Comparison of ENCODE assay signal across 20 cellular contexts in the genomic region with DNA sequence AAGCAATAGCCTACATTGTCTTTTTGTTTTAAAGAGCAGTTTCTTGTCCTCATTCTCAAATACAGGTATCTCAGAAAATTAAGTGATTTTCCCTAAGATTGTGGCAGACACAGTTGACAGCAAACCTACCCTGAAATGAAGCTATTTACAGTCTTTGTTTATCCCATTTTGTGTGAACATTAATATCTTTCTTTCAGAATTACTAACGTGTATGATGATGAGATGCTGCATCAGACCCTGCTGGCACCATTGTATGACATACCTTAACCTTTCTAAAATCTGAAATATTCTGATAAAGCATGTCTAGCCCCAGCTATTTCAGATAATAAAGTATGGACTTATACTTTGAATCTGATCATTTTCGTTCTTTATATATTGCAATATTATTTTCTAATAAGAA.
"Had no signal": no experiment of that assay in that cellular context is flagged by ENCODE, and none has a peak within 500 bp of the region (broad histone marks: within the 10 kb centered on the region; RNA-seq: fewer than 3 reads in every experiment).

No MANE protein-coding gene starts in this region.

- H3K27ac ChIP-seq: colonic mucosa, esophagus muscularis mucosa, foreskin keratinocyte, gastroesophageal sphincter, heart left ventricle, hepatocyte, left lung, lower lobe of right lung had no signal

- H3K36me3 Mint-ChIP-seq: mesothelial cell of epicardium, naive B cell had no signal

- H3K27me3 ChIP-seq: colonic mucosa, esophagus muscularis mucosa, foreskin keratinocyte, gastroesophageal sphincter, heart left ventricle, hepatocyte, left lung had no signal

- H3K9me3 Mint-ChIP-seq: dendritic cell treated with granulocyte-macrophage colony-stimulating factor and Interleukin-4, amounts not matched to agents 40 ng/mL and 50 ng/mL, for 4 days; mesothelial cell of epicardium; naive B cell; naive thymus-derived CD8-positive, alpha-beta T cell had no signal

- H3K27me3 Mint-ChIP-seq: dendritic cell treated with granulocyte-macrophage colony-stimulating factor and Interleukin-4, amounts not matched to agents 40 ng/mL and 50 ng/mL, for 4 days; naive B cell; naive thymus-derived CD8-positive, alpha-beta T cell had no signal

- H3K4me3 Mint-ChIP-seq: dendritic cell treated with granulocyte-macrophage colony-stimulating factor and Interleukin-4, amounts not matched to agents 40 ng/mL and 50 ng/mL, for 4 days; mesothelial cell of epicardium; naive B cell; naive thymus-derived CD8-positive, alpha-beta T cell had no signal

- ATAC-seq: foreskin keratinocyte; gastroesophageal sphincter; heart left ventricle; left cardiac atrium; left lung; left ventricle myocardium superior; lower lobe of right lung; mucosa of descending colon; naive thymus-derived CD8-positive, alpha-beta T cell had no signal

- DNase-seq: colonic mucosa; cortex of kidney; effector CD4-positive, alpha-beta T cell; effector memory CD4-positive, alpha-beta T cell; foreskin keratinocyte; heart left ventricle; hypothalamus; left cardiac atrium; left lung; left ventricle myocardium superior; lower lobe of right lung; mesenchymal stem cell; mucosa of descending colon; naive B cell; naive thymus-derived CD8-positive, alpha-beta T cell had no signal

- H3K4me1 Mint-ChIP-seq: mesothelial cell of epicardium, naive B cell had no signal

- H3K4me3 ChIP-seq: colonic mucosa, esophagus muscularis mucosa, gastroesophageal sphincter, heart left ventricle, hepatocyte, left lung, lower lobe of right lung, mucosa of descending colon had no signal

- H3K27ac Mint-ChIP-seq: dendritic cell treated with granulocyte-macrophage colony-stimulating factor and Interleukin-4, amounts not matched to agents 40 ng/mL and 50 ng/mL, for 4 days; mesothelial cell of epicardium; naive B cell had no signal
